24 cellular contexts compared by ENCODE assay signal in the genomic region with DNA sequence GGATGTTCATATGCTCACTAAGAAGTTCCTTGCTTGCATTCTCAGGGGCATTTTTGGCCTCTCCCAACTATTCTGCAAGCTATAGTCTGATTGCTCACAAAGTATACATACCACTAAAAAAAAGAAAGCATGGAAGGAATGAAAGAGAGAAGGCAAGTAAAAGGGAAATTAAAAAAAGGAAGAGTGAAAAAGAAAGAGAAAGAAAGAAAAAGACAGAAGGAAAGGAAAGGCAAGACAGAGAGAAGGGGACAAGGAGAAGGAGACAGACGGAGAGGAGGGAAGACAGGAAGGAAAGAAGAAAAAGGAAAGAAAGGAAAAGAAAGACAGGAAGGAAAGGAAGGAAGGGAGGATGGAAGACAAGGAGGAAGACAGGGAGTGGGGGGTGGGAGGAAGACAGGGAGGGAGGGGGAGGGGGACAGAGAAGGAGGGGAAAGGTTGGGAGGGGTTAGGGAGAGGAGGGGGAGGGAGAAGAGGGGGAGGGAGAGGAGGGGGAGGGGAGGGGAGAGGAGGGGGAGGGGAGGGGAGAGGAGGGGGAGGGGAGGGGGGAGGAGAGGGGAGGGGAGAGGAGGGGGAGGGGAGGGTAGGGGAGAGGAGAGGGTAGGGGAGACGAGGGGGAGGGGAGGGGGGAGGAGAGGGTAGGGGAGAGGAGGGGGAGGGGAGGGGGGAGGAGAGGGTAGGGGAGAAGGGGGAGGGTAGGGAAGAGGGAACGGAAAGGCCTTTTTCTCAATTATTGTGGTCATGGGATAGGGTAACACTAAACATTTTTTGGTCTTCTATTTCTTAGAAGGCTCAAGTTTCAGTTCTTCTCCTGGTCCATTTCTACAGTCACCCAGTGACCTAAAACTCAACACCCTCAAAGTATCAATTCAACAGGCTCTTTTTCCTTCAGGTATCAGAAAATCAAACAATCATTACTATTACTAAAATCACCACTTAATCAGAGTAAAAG. TPM values are rescaled to one million over a fixed set of nuclear protein-coding genes. Genes with fewer than 3 reads are reported as not detected.
"Had no signal": no experiment of that assay in that cellular context is flagged by ENCODE, and none has a peak within 500 bp of the region (broad histone marks: within the 10 kb centered on the region; RNA-seq: fewer than 3 reads in every experiment).

No MANE protein-coding gene starts in this region.

- H3K27ac Mint-ChIP-seq: activated CD4-positive, alpha-beta T cell treated with anti-CD3 and anti-CD28 coated beads for 36 hours; activated CD8-positive, alpha-beta T cell treated with anti-CD3 and anti-CD28 coated beads for 36 hours; activated naive CD4-positive, alpha-beta T cell treated with anti-CD3 and anti-CD28 coated beads for 36 hours; activated T-helper 1 cell treated with anti-CD3 and anti-CD28 coated beads, Interleukin-12 subunit alpha, Interleukin-12 subunit beta, Interleukin-2, Interleukin-4 antibody, amounts not matched to agents 30 ng/mL and 10 ng/mL and 1 ng/mL, durations not matched to agents 14 hours and 24 hours and 36 hours had no signal

- DNase-seq: activated CD4-positive, alpha-beta T cell treated with anti-CD3 and anti-CD28 coated beads for 36 hours; activated CD8-positive, alpha-beta memory T cell treated with anti-CD3 and anti-CD28 coated beads, Interleukin-2, amount 50 U/mL, for 4 hours; activated CD8-positive, alpha-beta T cell treated with anti-CD3 and anti-CD28 coated beads for 36 hours; activated effector memory CD4-positive, alpha-beta T cell treated with anti-CD3 and anti-CD28 coated beads, Interleukin-2, amount 50 U/mL, for 16 hours; activated naive CD4-positive, alpha-beta T cell treated with anti-CD3 and anti-CD28 coated beads for 36 hours; aorta; caudate nucleus; KG1; NCI-H1417; NCI-H1694; NCI-H2029; NCI-H2107; NCI-H345; NCI-H510A; NCI-H526 treated with DMSO at 0.1 percent for 48 hours; NCI-H82; OCI-M1; RPMI8226; T-helper 1 cell; WERI-Rb-1 had no signal

- H3K4me3 Mint-ChIP-seq: activated CD4-positive, alpha-beta T cell treated with anti-CD3 and anti-CD28 coated beads for 36 hours; activated CD8-positive, alpha-beta T cell treated with anti-CD3 and anti-CD28 coated beads for 36 hours; activated naive CD4-positive, alpha-beta T cell treated with anti-CD3 and anti-CD28 coated beads for 36 hours; activated T-helper 1 cell treated with anti-CD3 and anti-CD28 coated beads, Interleukin-12 subunit alpha, Interleukin-12 subunit beta, Interleukin-2, Interleukin-4 antibody, amounts not matched to agents 30 ng/mL and 10 ng/mL and 1 ng/mL, durations not matched to agents 14 hours and 24 hours and 36 hours had no signal

- H3K27me3 Mint-ChIP-seq: activated CD4-positive, alpha-beta T cell treated with anti-CD3 and anti-CD28 coated beads for 36 hours; activated CD8-positive, alpha-beta T cell treated with anti-CD3 and anti-CD28 coated beads for 36 hours had no signal

- ATAC-seq: activated CD4-positive, alpha-beta T cell treated with anti-CD3 and anti-CD28 coated beads for 36 hours; activated CD8-positive, alpha-beta T cell treated with anti-CD3 and anti-CD28 coated beads for 36 hours; Panc1; Right ventricle myocardium inferior had no signal

RNA-seq across cellular contexts. Expression of a gene that starts 50.7 kb away (rescaled TPM):
- total RNA-seq: activated T-helper 1 cell treated with anti-CD3 and anti-CD28 coated beads, Interleukin-12 subunit alpha, Interleukin-12 subunit beta, Interleukin-2, Interleukin-4 antibody, amounts not matched to agents 30 ng/mL and 10 ng/mL and 1 ng/mL, durations not matched to agents 14 hours and 24 hours and 36 hours; aorta; chondrocyte; Right ventricle myocardium inferior had no signal
